22 cellular contexts compared by ENCODE assay signal in the genomic region with DNA sequence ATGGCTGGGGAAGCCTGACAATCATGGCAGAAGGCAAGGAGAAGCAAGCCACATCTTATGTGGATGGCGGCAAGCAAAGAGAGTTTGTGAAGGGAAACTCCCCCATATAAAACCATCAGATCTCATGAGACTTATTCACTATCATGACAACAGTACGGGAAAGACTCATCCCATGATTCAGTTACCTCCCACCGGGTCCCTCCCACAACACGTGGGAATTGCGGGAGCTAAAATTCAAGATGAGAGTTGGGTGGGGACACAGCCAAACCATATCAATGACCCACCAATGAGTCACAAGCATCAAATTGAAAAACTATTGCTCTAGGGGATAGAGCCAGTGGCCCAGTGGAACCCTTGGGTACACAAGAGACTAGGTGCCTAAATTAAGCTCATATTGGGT.
"Had no signal": no experiment of that assay in that cellular context is flagged by ENCODE, and none has a peak within 500 bp of the region (broad histone marks: within the 10 kb centered on the region; RNA-seq: fewer than 3 reads in every experiment).

No MANE protein-coding gene starts in this region.

- DNase-seq: Kasumi-1, MV-4-11, NCI-H1048, NCI-H1105, NCI-H1417, NCI-H1436 treated with DMSO at 0.1 percent for 48 hours, NCI-H1694, NCI-H187 treated with DMSO at 0.1 percent for 48 hours, NCI-H2029 treated with DMSO at 0.1 percent for 48 hours, NCI-H2171 treated with DMSO at 0.1 percent for 48 hours, NCI-H345, NCI-H446 treated with DMSO at 0.1 percent for 48 hours, NCI-H524, NCI-H69, NCI-H774, SHP77 treated with DMSO at 0.1 percent for 48 hours, SJCRH30 had no signal

- H3K4me3 ChIP-seq: K562, SJCRH30 had no signal

- ATAC-seq: K562, Panc1, Right ventricle myocardium inferior, SK-N-SH treated with all-trans-retinoic acid at 6 μM for 48 hours had no signal

- H3K27ac ChIP-seq: KMS-11, SJCRH30 had no signal

- H3K4me1 ChIP-seq: SJCRH30 had no signal

- H3K27me3 ChIP-seq: SJCRH30 had no signal

- H3K9me3 ChIP-seq: SJCRH30 had no signal

- H3K36me3 ChIP-seq: SJCRH30 had no signal
